Comparison of ENCODE assay signal across 7 cellular contexts in genomic region chr2:186848873-186849578, GRCh38. TPM values are rescaled to one million over a fixed set of nuclear protein-coding genes. Genes with fewer than 3 reads are reported as not detected.
DNase-seq lines count a peak whose midpoint lies in the region; ATAC-seq lines count a peak whose summit lies in the region.

ZSWIM2 (minus strand) TSS chr2:186849170; CDS start chr2:186849130, 40 bp downstream.

- H3K4me1 Mint-ChIP-seq in activated naive CD8-positive, alpha-beta T cell treated with anti-CD3 and anti-CD28 coated beads, Interleukin-2, amount 50 U/mL, for 24 hours, result peaks cover 3% of the 10 kb centered on the region

- intact Hi-C loops in cardiac septum (cut with DNase I), result no loop called here

- peaks cover 25% of the 10 kb centered on the region for H3K27me3 Mint-ChIP-seq in activated naive CD8-positive, alpha-beta T cell treated with anti-CD3 and anti-CD28 coated beads, Interleukin-2, amount 50 U/mL, for 24 hours

- H3K9me3 Mint-ChIP-seq in activated naive CD8-positive, alpha-beta T cell treated with anti-CD3 and anti-CD28 coated beads, Interleukin-2, amount 50 U/mL, for 24 hours, result no peaks in the 10 kb centered on the region

- no peak within 1 kb of the TSS for H3K27ac Mint-ChIP-seq in activated naive CD8-positive, alpha-beta T cell treated with anti-CD3 and anti-CD28 coated beads, Interleukin-2, amount 50 U/mL, for 24 hours

- H3K4me3 Mint-ChIP-seq in activated naive CD8-positive, alpha-beta T cell treated with anti-CD3 and anti-CD28 coated beads, Interleukin-2, amount 50 U/mL, for 24 hours, result peak within 1 kb of the TSS; percentile 34

- DNase-seq in NCI-H345 treated with DMSO at 0.1 percent for 48 hours (lab: John Stamatoyannopoulos, UW; ENCODE audit: unreplicated experiment) (peak; percentile 91), cardiac septum (ENCODE audit: low spot score) (peak; percentile 75), non-pigmented ciliary epithelial cell (ENCODE audit: low read depth) (peak; percentile 79), NK-92 (lab: John Stamatoyannopoulos, UW; ENCODE audit: unreplicated experiment) (no peak)
- DNase-seq in activated naive CD8-positive, alpha-beta T cell treated with anti-CD3 and anti-CD28 coated beads, Interleukin-2, amount 50 U/mL, for 24 hours, result peak; percentile 13

- H3K36me3 Mint-ChIP-seq in activated naive CD8-positive, alpha-beta T cell treated with anti-CD3 and anti-CD28 coated beads, Interleukin-2, amount 50 U/mL, for 24 hours (ENCODE audit: low read depth), result no peaks in the 10 kb centered on the region

- ATAC-seq in GM18868 (IDR thresholded peaks at IDR 0.05; ENCODE audit: unreplicated experiment) (peak; percentile 96), HG03064 (IDR thresholded peaks at IDR 0.05; ENCODE audit: low read depth, unreplicated experiment) (peak; percentile 89)
- ATAC-seq in activated naive CD8-positive, alpha-beta T cell treated with anti-CD3 and anti-CD28 coated beads, Interleukin-2, amount 50 U/mL, for 24 hours, result peak; percentile 73

RNA-seq across cellular contexts. Expression of gene ZSWIM2, which starts in this region (rescaled TPM):
- not detected for total RNA-seq in cardiac septum

Comparison
In these comparisons a context has a peak if more than half of its experiments do, and no peak if none do; other contexts are left out.
1. Peak in DNase-seq in cardiac septum; RNA of the gene not detected or under 1 TPM.